ENCODE assay signal across 10 cellular contexts in genomic region chr11:9601876-9602199, GRCh38. TPM values are rescaled to one million over a fixed set of nuclear protein-coding genes. Genes with fewer than 3 reads are reported as not detected.
DNase-seq lines count a peak whose midpoint lies in the region; ATAC-seq and TF ChIP-seq lines count a peak whose summit lies in the region.
"Had no signal": no experiment of that assay in that cellular context is flagged by ENCODE, and none has a peak within 500 bp of the region (broad histone marks: within the 10 kb centered on the region; RNA-seq: fewer than 3 reads in every experiment).

No MANE protein-coding gene starts in this region.

- no peaks in the 10 kb centered on the region for H3K79me2 ChIP-seq in hepatocyte

- H3K36me3 ChIP-seq in spleen (no peaks in the 10 kb centered on the region), hepatocyte (replicated peaks; ENCODE audit: insufficient read depth, low read depth) (no peaks in the 10 kb centered on the region)
- H3K36me3 ChIP-seq: left lung had no signal

- DNase-seq in T-helper 2 cell treated with Interferon-gamma antibody and Interleukin-4, amounts not matched to agents 5 μg/mL and 100 μg/mL, for 36 hours (ENCODE audit: low spot score) = no peak
- DNase-seq in T-helper 2 cell = no peak
- no peak for DNase-seq in activated naive CD8-positive, alpha-beta T cell treated with anti-CD3 and anti-CD28 coated beads, Interleukin-2, amount 50 U/mL, for 24 hours
- no peak for DNase-seq in spleen
- DNase-seq in hepatocyte (ENCODE audit: low spot score) = no peak
- DNase-seq in cerebellar nuclear complex (lab: John Stamatoyannopoulos, UW) = no peak
- DNase-seq: left lung, NCI-H146 had no signal

- peaks cover 30% of the 10 kb centered on the region for H3K4me1 Mint-ChIP-seq in T-helper 2 cell treated with Interferon-gamma antibody and Interleukin-4, amounts not matched to agents 5 μg/mL and 100 μg/mL, for 36 hours (ENCODE audit: low read depth)
- peaks cover 32% of the 10 kb centered on the region for H3K4me1 Mint-ChIP-seq in activated naive CD8-positive, alpha-beta T cell treated with anti-CD3 and anti-CD28 coated beads, Interleukin-2, amount 50 U/mL, for 24 hours

- no peak overlapping the region for H3K27ac Mint-ChIP-seq in T-helper 2 cell treated with Interferon-gamma antibody and Interleukin-4, amounts not matched to agents 5 μg/mL and 100 μg/mL, for 36 hours
- H3K27ac Mint-ChIP-seq in activated naive CD8-positive, alpha-beta T cell treated with anti-CD3 and anti-CD28 coated beads, Interleukin-2, amount 50 U/mL, for 24 hours = peak overlapping the region; percentile 88

- H3K27me3 Mint-ChIP-seq in T-helper 2 cell treated with Interferon-gamma antibody and Interleukin-4, amounts not matched to agents 5 μg/mL and 100 μg/mL, for 36 hours (ENCODE audit: low read depth) = peaks cover 3% of the 10 kb centered on the region
- peaks cover 3% of the 10 kb centered on the region for H3K27me3 Mint-ChIP-seq in activated naive CD8-positive, alpha-beta T cell treated with anti-CD3 and anti-CD28 coated beads, Interleukin-2, amount 50 U/mL, for 24 hours

- H3K9me3 ChIP-seq in spleen (no peaks in the 10 kb centered on the region), hepatocyte (ENCODE audit: low read depth) (no peaks in the 10 kb centered on the region)
- H3K9me3 ChIP-seq: left lung had no signal

- H3K9me3 Mint-ChIP-seq in T-helper 2 cell treated with Interferon-gamma antibody and Interleukin-4, amounts not matched to agents 5 μg/mL and 100 μg/mL, for 36 hours = no peaks in the 10 kb centered on the region
- no peaks in the 10 kb centered on the region for H3K9me3 Mint-ChIP-seq in activated naive CD8-positive, alpha-beta T cell treated with anti-CD3 and anti-CD28 coated beads, Interleukin-2, amount 50 U/mL, for 24 hours

- H4K20me1 ChIP-seq in hepatocyte (ENCODE audit: insufficient read depth, poor library complexity, severe bottlenecking) = no peaks in the 10 kb centered on the region

- intact Hi-C loops in spleen (cut with DNase I; ENCODE audit: low total_unique reads) = no loop called here

- H3K27me3 ChIP-seq in spleen (replicated peaks in 1 of 7) (no peaks in the 10 kb centered on the region), hepatocyte (no peaks in the 10 kb centered on the region)
- H3K27me3 ChIP-seq: left lung had no signal

- 39 to 57% (median 41%) methylated on average over 5 of the region's 5 CpGs for WGBS in spleen, 5 donors
- 86% methylated on average over 5 of the region's 5 CpGs for WGBS in hepatocyte (ENCODE audit: low lambda C conversion rate, missing lambda C conversion rate)

- ATAC-seq in HG03095 (IDR thresholded peaks at IDR 0.05; ENCODE audit: unreplicated experiment) = peak; percentile 4
- ATAC-seq in activated naive CD8-positive, alpha-beta T cell treated with anti-CD3 and anti-CD28 coated beads, Interleukin-2, amount 50 U/mL, for 24 hours = peak; percentile 3
- ATAC-seq in HG03432 (IDR thresholded peaks at IDR 0.05; ENCODE audit: unreplicated experiment) = no peak

- H3K4me2 ChIP-seq in hepatocyte = no peak overlapping the region

- TF ChIP-seq CTCF in spleen (IDR thresholded peaks at IDR 0.05 in 8 of 11, conservative IDR thresholded peaks at IDR 0.05 in 3 of 11) (no peak), hepatocyte (IDR thresholded peaks at IDR 0.05; ENCODE audit: poor library complexity) (no peak)

- no peak overlapping the region for H2AFZ ChIP-seq in hepatocyte

- no peak for TF ChIP-seq POLR2A in spleen (IDR thresholded peaks at IDR 0.05)

- no peaks in the 10 kb centered on the region for H3K36me3 Mint-ChIP-seq in T-helper 2 cell treated with Interferon-gamma antibody and Interleukin-4, amounts not matched to agents 5 μg/mL and 100 μg/mL, for 36 hours (ENCODE audit: low read depth)
- no peaks in the 10 kb centered on the region for H3K36me3 Mint-ChIP-seq in activated naive CD8-positive, alpha-beta T cell treated with anti-CD3 and anti-CD28 coated beads, Interleukin-2, amount 50 U/mL, for 24 hours (ENCODE audit: low read depth)

- peak overlapping the region; percentile 84 for H3K4me3 Mint-ChIP-seq in T-helper 2 cell treated with Interferon-gamma antibody and Interleukin-4, amounts not matched to agents 5 μg/mL and 100 μg/mL, for 36 hours
- H3K4me3 Mint-ChIP-seq in activated naive CD8-positive, alpha-beta T cell treated with anti-CD3 and anti-CD28 coated beads, Interleukin-2, amount 50 U/mL, for 24 hours = peak overlapping the region; percentile 73

- H3K9me2 ChIP-seq in hepatocyte (replicated peaks; ENCODE audit: insufficient read depth) = no peaks in the 10 kb centered on the region

- H3K4me1 ChIP-seq in spleen = peaks cover 10 to 36% (median 25%) of the 10 kb centered on the region in 6 donors
- H3K4me1 ChIP-seq in hepatocyte (ENCODE audit: insufficient read depth) = peaks cover 6% of the 10 kb centered on the region

- H3K4me3 ChIP-seq in spleen = peak overlapping the region in 2 of 8 donors; percentile 27 to 61
- no peak overlapping the region for H3K4me3 ChIP-seq in hepatocyte
- H3K4me3 ChIP-seq: left lung had no signal

- peak overlapping the region in 5 of 8 donors; percentile 78 to 90 (median 81) for H3K27ac ChIP-seq in spleen
- no peak overlapping the region for H3K27ac ChIP-seq in hepatocyte

RNA-seq across cellular contexts. Expression of gene WEE1, which starts 28.4 kb away (rescaled TPM):
- total RNA-seq in spleen = 10 to 100 TPM; 12.8 to 30.6 (median 16.9) TPM
- polyA plus RNA-seq in spleen = 10 to 100 TPM in 2 of 3 donors, 1 to 10 TPM in 1; 6.3 to 11.7 (median 11.1) TPM
- 91.0 and 101 TPM in 2 replicates for total RNA-seq in hepatocyte
- polyA plus RNA-seq in hepatocyte = 71.3 and 79.2 TPM in 2 replicates
